Comparison of ENCODE assay signal across 8 cellular contexts in the genomic region with DNA sequence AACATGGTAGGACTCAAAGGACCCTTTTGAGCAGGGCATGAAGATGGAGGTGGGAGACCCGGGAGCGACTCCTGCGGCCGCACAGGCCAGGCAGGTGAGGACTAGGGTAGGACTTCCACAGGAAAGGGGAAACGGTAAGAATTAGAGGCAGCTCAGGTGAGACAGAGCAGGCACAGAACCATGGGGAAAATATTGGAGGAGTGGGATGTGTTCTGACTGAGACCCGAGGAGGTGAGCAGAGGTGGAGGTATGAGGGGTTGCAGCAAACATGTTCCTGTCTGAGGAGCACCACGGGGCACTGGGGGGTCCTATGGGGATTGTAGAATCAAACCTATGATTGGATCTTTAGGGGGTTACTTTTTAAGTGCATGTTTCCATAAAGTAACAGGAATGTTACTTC. TPM values are rescaled to one million over a fixed set of nuclear protein-coding genes. Genes with fewer than 3 reads are reported as not detected.
DNase-seq lines count a peak whose midpoint lies in the region; ATAC-seq and TF ChIP-seq lines count a peak whose summit lies in the region.

No MANE protein-coding gene starts in this region.

- H3K9me3 ChIP-seq in hepatocyte (ENCODE audit: low read depth) = no peaks in the 10 kb centered on the region

- no peaks in the 10 kb centered on the region for H4K20me1 ChIP-seq in hepatocyte (ENCODE audit: insufficient read depth, poor library complexity, severe bottlenecking)

- H3K4me2 ChIP-seq in hepatocyte = peak overlapping the region; percentile 65

- peaks cover 43% of the 10 kb centered on the region for H3K36me3 Mint-ChIP-seq in T-helper 1 cell treated with Interleukin-12 subunit alpha and Interleukin-12 subunit beta and Interleukin-4 antibody, amounts not matched to agents 30 μg/mL and 1 μg/mL, for 36 hours (ENCODE audit: low read depth)
- peaks cover 58% of the 10 kb centered on the region for H3K36me3 Mint-ChIP-seq in activated CD8-positive, alpha-beta T cell treated with anti-CD3 and anti-CD28 coated beads for 36 hours (ENCODE audit: low read depth)
- peaks cover 31% of the 10 kb centered on the region for H3K36me3 Mint-ChIP-seq in stimulated activated memory B cell treated with anti-CD40 and anti-IgM and Interleukin-4, amounts not matched to agents 10 μg/mL and 1 μg/mL and 100 μg/mL, for 72 hours

- peak overlapping the region; percentile 96 for H3K27ac ChIP-seq in hepatocyte

- H3K79me2 ChIP-seq in hepatocyte = no peaks in the 10 kb centered on the region

- POLR2A ChIA-PET in activated CD8-positive, alpha-beta T cell treated with anti-CD3 and anti-CD28 coated beads for 36 hours (lab: Charles Lee) = interaction anchor here (1.9 to 2.1 kb wide), 2 partner anchors 11 to 170 kb away, joined by 7 to 23 read pairs; a partner anchor contains a TSS

- CTCF ChIA-PET in activated CD8-positive, alpha-beta T cell treated with anti-CD3 and anti-CD28 coated beads for 36 hours (lab: Charles Lee) = interaction anchor here (1.8 to 2.0 kb wide), 7 partner anchors 11 to 20 kb away, joined by 6 to 30 read pairs (median 11); no protein-coding TSS in a partner anchor

- H3K9me2 ChIP-seq in hepatocyte (replicated peaks; ENCODE audit: insufficient read depth) = no peaks in the 10 kb centered on the region

- H3K36me3 ChIP-seq in hepatocyte (replicated peaks; ENCODE audit: insufficient read depth, low read depth) = no peaks in the 10 kb centered on the region

- H3K4me1 ChIP-seq in hepatocyte (ENCODE audit: insufficient read depth) = peaks cover 20% of the 10 kb centered on the region

- intact Hi-C loops in activated CD8-positive, alpha-beta T cell treated with anti-CD3 and anti-CD28 coated beads for 36 hours (cut with micrococcal nuclease) = no loop called here

- H3K4me3 ChIP-seq in hepatocyte = no peak overlapping the region

- H3K27me3 Mint-ChIP-seq in T-helper 1 cell treated with Interleukin-12 subunit alpha and Interleukin-12 subunit beta and Interleukin-4 antibody, amounts not matched to agents 30 μg/mL and 1 μg/mL, for 36 hours (ENCODE audit: low read depth) = no peaks in the 10 kb centered on the region
- no peaks in the 10 kb centered on the region for H3K27me3 Mint-ChIP-seq in activated CD8-positive, alpha-beta T cell treated with anti-CD3 and anti-CD28 coated beads for 36 hours
- H3K27me3 Mint-ChIP-seq in stimulated activated memory B cell treated with anti-CD40 and anti-IgM and Interleukin-4, amounts not matched to agents 10 μg/mL and 1 μg/mL and 100 μg/mL, for 72 hours = no peaks in the 10 kb centered on the region

- ATAC-seq in activated CD8-positive, alpha-beta T cell treated with anti-CD3 and anti-CD28 coated beads for 36 hours = no peak
- ATAC-seq in stimulated activated memory B cell treated with anti-CD40 and anti-IgM and Interleukin-4, amounts not matched to agents 10 μg/mL and 1 μg/mL and 100 μg/mL, for 72 hours = no peak
- no peak for ATAC-seq in HG03439 (IDR thresholded peaks at IDR 0.05; ENCODE audit: unreplicated experiment)

- H3K9me3 Mint-ChIP-seq in T-helper 1 cell treated with Interleukin-12 subunit alpha and Interleukin-12 subunit beta and Interleukin-4 antibody, amounts not matched to agents 30 μg/mL and 1 μg/mL, for 36 hours = no peaks in the 10 kb centered on the region
- no peaks in the 10 kb centered on the region for H3K9me3 Mint-ChIP-seq in activated CD8-positive, alpha-beta T cell treated with anti-CD3 and anti-CD28 coated beads for 36 hours
- H3K9me3 Mint-ChIP-seq in stimulated activated memory B cell treated with anti-CD40 and anti-IgM and Interleukin-4, amounts not matched to agents 10 μg/mL and 1 μg/mL and 100 μg/mL, for 72 hours = no peaks in the 10 kb centered on the region

- H3K27ac Mint-ChIP-seq in T-helper 1 cell treated with Interleukin-12 subunit alpha and Interleukin-12 subunit beta and Interleukin-4 antibody, amounts not matched to agents 30 μg/mL and 1 μg/mL, for 36 hours = peak overlapping the region; percentile 97
- peak overlapping the region; percentile 96 for H3K27ac Mint-ChIP-seq in activated CD8-positive, alpha-beta T cell treated with anti-CD3 and anti-CD28 coated beads for 36 hours
- peak overlapping the region; percentile 88 for H3K27ac Mint-ChIP-seq in stimulated activated memory B cell treated with anti-CD40 and anti-IgM and Interleukin-4, amounts not matched to agents 10 μg/mL and 1 μg/mL and 100 μg/mL, for 72 hours

- WGBS in hepatocyte (ENCODE audit: low lambda C conversion rate, missing lambda C conversion rate) = 74% methylated on average over 7 of the region's 7 CpGs

- no peak for TF ChIP-seq CTCF in activated CD8-positive, alpha-beta T cell treated with anti-CD3 and anti-CD28 coated beads for 36 hours (IDR thresholded peaks at IDR 0.05)
- TF ChIP-seq CTCF in hepatocyte (IDR thresholded peaks at IDR 0.05; ENCODE audit: poor library complexity) = no peak

- no peaks in the 10 kb centered on the region for H3K27me3 ChIP-seq in hepatocyte

- no peak for DNase-seq in T-helper 1 cell
- DNase-seq in activated CD8-positive, alpha-beta T cell treated with anti-CD3 and anti-CD28 coated beads for 36 hours = no peak
- DNase-seq in hepatocyte (ENCODE audit: low spot score) = no peak
- DNase-seq in cortex of kidney (lab: John Stamatoyannopoulos, UW) = no peak
- no peak for DNase-seq in NCI-H128 (lab: John Stamatoyannopoulos, UW; ENCODE audit: unreplicated experiment)

- no peak overlapping the region for H2AFZ ChIP-seq in hepatocyte

- H3K4me1 Mint-ChIP-seq in T-helper 1 cell treated with Interleukin-12 subunit alpha and Interleukin-12 subunit beta and Interleukin-4 antibody, amounts not matched to agents 30 μg/mL and 1 μg/mL, for 36 hours (ENCODE audit: low read depth) = peaks cover 64% of the 10 kb centered on the region
- peaks cover 82% of the 10 kb centered on the region for H3K4me1 Mint-ChIP-seq in activated CD8-positive, alpha-beta T cell treated with anti-CD3 and anti-CD28 coated beads for 36 hours (ENCODE audit: low read depth)
- peaks cover 76% of the 10 kb centered on the region for H3K4me1 Mint-ChIP-seq in stimulated activated memory B cell treated with anti-CD40 and anti-IgM and Interleukin-4, amounts not matched to agents 10 μg/mL and 1 μg/mL and 100 μg/mL, for 72 hours

- peak overlapping the region; percentile 82 for H3K4me3 Mint-ChIP-seq in T-helper 1 cell treated with Interleukin-12 subunit alpha and Interleukin-12 subunit beta and Interleukin-4 antibody, amounts not matched to agents 30 μg/mL and 1 μg/mL, for 36 hours
- peak overlapping the region; percentile 82 for H3K4me3 Mint-ChIP-seq in activated CD8-positive, alpha-beta T cell treated with anti-CD3 and anti-CD28 coated beads for 36 hours
- H3K4me3 Mint-ChIP-seq in stimulated activated memory B cell treated with anti-CD40 and anti-IgM and Interleukin-4, amounts not matched to agents 10 μg/mL and 1 μg/mL and 100 μg/mL, for 72 hours = peak overlapping the region; percentile 82

RNA-seq across cellular contexts. Expression of a gene that starts 1.4 kb away (rescaled TPM):
- total RNA-seq in activated CD8-positive, alpha-beta T cell treated with anti-CD3 and anti-CD28 coated beads for 36 hours = 10 to 100 TPM; 75.1 to 82.8 TPM
- total RNA-seq in hepatocyte = 3.8 and 13.3 TPM in 2 replicates
- 11.9 and 15.8 TPM in 2 replicates for polyA plus RNA-seq in hepatocyte

RNA-seq across cellular contexts. Expression of a gene that starts 16.3 kb away (rescaled TPM):
- total RNA-seq in activated CD8-positive, alpha-beta T cell treated with anti-CD3 and anti-CD28 coated beads for 36 hours = 10 to 100 TPM; 55.2 to 58.4 TPM
- 25.0 TPM in 2 replicates for total RNA-seq in hepatocyte
- 18.3 and 28.0 TPM in 2 replicates for polyA plus RNA-seq in hepatocyte
